8 cellular contexts compared by ENCODE assay signal in genomic region chr6:135909737-135910387, GRCh38. TPM values are rescaled to one million over a fixed set of nuclear protein-coding genes. Genes with fewer than 3 reads are reported as not detected.
DNase-seq lines count a peak whose midpoint lies in the region; ATAC-seq and TF ChIP-seq lines count a peak whose summit lies in the region.

No MANE protein-coding gene starts in this region.

- H3K36me3 ChIP-seq in NT2/D1 (ENCODE audit: insufficient read depth, insufficient read length, low read length): no peaks in the 10 kb centered on the region

- H3K9me3 ChIP-seq in NT2/D1 (ENCODE audit: insufficient read depth, low read length): no peaks in the 10 kb centered on the region

- no peak overlapping the region for H3K4me3 ChIP-seq in NT2/D1 (ENCODE audit: insufficient read length, low read depth)

- peak; percentile 57 for DNase-seq in DMS153 treated with DMSO at 0.1 percent for 48 hours (lab: John Stamatoyannopoulos, UW; ENCODE audit: unreplicated experiment)
- peak; percentile 15 for DNase-seq in HS-27A (ENCODE audit: low read depth)
- peak; percentile 56 for DNase-seq in NT2/D1 (ENCODE audit: low read depth, low spot score)
- peak; percentile 10 for DNase-seq in activated T-cell treated with anti-CD3 and anti-CD28 coated beads for 48 hours (ENCODE audit: low read depth)
- DNase-seq in foreskin keratinocyte: peak in 1 of 2 donors; percentile 50
- DNase-seq in stimulated activated CD4-positive, alpha-beta T cell treated with anti-CD3 and anti-CD28 coated beads, Interleukin-12 subunit alpha, Interleukin-12 subunit beta, amount 100 ng/mL, for 48 hours (ENCODE audit: low read depth in 2 of 3, low spot score in 1 of 3): peak in 2 of 3 donors; percentile 22 to 74
- no peak for DNase-seq in cerebellum (ENCODE audit: low spot score)

- ATAC-seq in GM21360 (IDR thresholded peaks at IDR 0.05; ENCODE audit: unreplicated experiment): peak; percentile 60
- peak; percentile 72 for ATAC-seq in foreskin keratinocyte

- H3K4me1 ChIP-seq in NT2/D1 (ENCODE audit: insufficient read depth, insufficient read length): no peaks in the 10 kb centered on the region
- H3K4me1 ChIP-seq in foreskin keratinocyte: peaks cover 14% of the 10 kb centered on the region

- no peak overlapping the region for H3K27ac ChIP-seq in foreskin keratinocyte

- H3K27me3 ChIP-seq in NT2/D1 (ENCODE audit: insufficient read depth, insufficient read length): no peaks in the 10 kb centered on the region
- H3K27me3 ChIP-seq in foreskin keratinocyte: no peaks in the 10 kb centered on the region

- no peak overlapping the region for H3K9ac ChIP-seq in NT2/D1 (ENCODE audit: insufficient read length, low read depth)

- peak; percentile 71 for TF ChIP-seq CTCF in foreskin keratinocyte (conservative IDR thresholded peaks at IDR 0.05)

RNA-seq across cellular contexts. Expression of gene PDE7B, which starts 58.4 kb away (rescaled TPM):
- total RNA-seq in foreskin keratinocyte (not detected in 2 replicates), cerebellum (4.1 TPM)
- polyA plus RNA-seq in foreskin keratinocyte: not detected in 2 replicates
